ENCODE assay signal across 9 cellular contexts in genomic region chr4:4492161-4492847, GRCh38. TPM values are rescaled to one million over a fixed set of nuclear protein-coding genes. Genes with fewer than 3 reads are reported as not detected.
DNase-seq lines count a peak whose midpoint lies in the region; ATAC-seq lines count a peak whose summit lies in the region.
"Had no signal": no experiment of that assay in that cellular context is flagged by ENCODE, and none has a peak within 500 bp of the region (broad histone marks: within the 10 kb centered on the region; RNA-seq: fewer than 3 reads in every experiment).

No MANE protein-coding gene starts in this region.

- peaks cover 12% of the 10 kb centered on the region for H3K4me1 Mint-ChIP-seq in activated CD4-positive, alpha-beta T cell treated with anti-CD3 and anti-CD28 coated beads for 36 hours
- H3K4me1 Mint-ChIP-seq in activated CD4-positive, alpha-beta memory T cell treated with anti-CD3 and anti-CD28 coated beads for 36 hours (ENCODE audit: low read depth), result peaks cover 13% of the 10 kb centered on the region
- H3K4me1 Mint-ChIP-seq in stimulated activated effector memory CD8-positive, alpha-beta T cell treated with anti-CD3 and anti-CD28 coated beads, Interleukin-12 subunit alpha, Interleukin-12 subunit beta, amount 100 ng/mL, for 72 hours, result peaks cover 18% of the 10 kb centered on the region

- no peaks in the 10 kb centered on the region for H3K27me3 Mint-ChIP-seq in activated CD4-positive, alpha-beta T cell treated with anti-CD3 and anti-CD28 coated beads for 36 hours
- H3K27me3 Mint-ChIP-seq in activated CD4-positive, alpha-beta memory T cell treated with anti-CD3 and anti-CD28 coated beads for 36 hours, result no peaks in the 10 kb centered on the region

- intact Hi-C loops in activated CD4-positive, alpha-beta T cell treated with anti-CD3 and anti-CD28 coated beads for 36 hours (cut with DNase I, micrococcal nuclease), result loop anchor here in 1 of 2 experiments (1.0 kb wide), 2 partner anchors 11 to 50 kb away; partner anchors contain the start of gene STX18
- intact Hi-C loops in activated CD4-positive, alpha-beta memory T cell treated with anti-CD3 and anti-CD28 coated beads for 36 hours (cut with micrococcal nuclease), result loop anchor here (1.0 to 10.0 kb wide), 7 partner anchors 10 to 271 kb away; partner anchors contain the start of gene STX18

- peak overlapping the region; percentile 72 for H3K27ac Mint-ChIP-seq in activated CD4-positive, alpha-beta T cell treated with anti-CD3 and anti-CD28 coated beads for 36 hours
- peak overlapping the region; percentile 18 for H3K27ac Mint-ChIP-seq in activated CD4-positive, alpha-beta memory T cell treated with anti-CD3 and anti-CD28 coated beads for 36 hours
- peak overlapping the region; percentile 23 for H3K27ac Mint-ChIP-seq in stimulated activated effector memory CD8-positive, alpha-beta T cell treated with anti-CD3 and anti-CD28 coated beads, Interleukin-12 subunit alpha, Interleukin-12 subunit beta, amount 100 ng/mL, for 72 hours
- H3K27ac Mint-ChIP-seq: nephron had no signal

- peak; percentile 91 for ATAC-seq in activated CD4-positive, alpha-beta T cell treated with anti-CD3 and anti-CD28 coated beads for 36 hours
- peak; percentile 74 for ATAC-seq in HG02938 (IDR thresholded peaks at IDR 0.05; ENCODE audit: unreplicated experiment)
- ATAC-seq in stimulated activated effector memory CD8-positive, alpha-beta T cell treated with anti-CD3 and anti-CD28 coated beads, Interleukin-12 subunit alpha, Interleukin-12 subunit beta, amount 100 ng/mL, for 72 hours, result peak; percentile 91
- ATAC-seq in HG03521 (IDR thresholded peaks at IDR 0.05; ENCODE audit: unreplicated experiment), result no peak

- H3K9me3 Mint-ChIP-seq in activated CD4-positive, alpha-beta T cell treated with anti-CD3 and anti-CD28 coated beads for 36 hours (ENCODE audit: low read depth), result no peaks in the 10 kb centered on the region
- H3K9me3 Mint-ChIP-seq in activated CD4-positive, alpha-beta memory T cell treated with anti-CD3 and anti-CD28 coated beads for 36 hours, result no peaks in the 10 kb centered on the region
- no peaks in the 10 kb centered on the region for H3K9me3 Mint-ChIP-seq in stimulated activated effector memory CD8-positive, alpha-beta T cell treated with anti-CD3 and anti-CD28 coated beads, Interleukin-12 subunit alpha, Interleukin-12 subunit beta, amount 100 ng/mL, for 72 hours
- H3K9me3 Mint-ChIP-seq: nephron had no signal

- peak; percentile 13 for DNase-seq in activated CD4-positive, alpha-beta T cell treated with anti-CD3 and anti-CD28 coated beads for 36 hours
- no peak for DNase-seq in activated CD4-positive, alpha-beta T cell treated with anti-CD3 and anti-CD28 coated beads, Interleukin-2, amount 50 U/mL, for 1 hour
- no peak for DNase-seq in activated CD4-positive, alpha-beta memory T cell treated with anti-CD3 and anti-CD28 coated beads for 36 hours
- no peak for DNase-seq in stimulated activated effector memory CD8-positive, alpha-beta T cell treated with anti-CD3 and anti-CD28 coated beads, Interleukin-12 subunit alpha, Interleukin-12 subunit beta, amount 100 ng/mL, for 72 hours (ENCODE audit: low spot score in 2 of 2)
- DNase-seq in islet precursor cell (no peak), RPMI8226 (no peak)

- CTCF ChIA-PET in activated CD4-positive, alpha-beta T cell treated with anti-CD3 and anti-CD28 coated beads for 36 hours (lab: Charles Lee), result interaction anchor here (0.6 to 1.0 kb wide), 2 partner anchors 10 to 26 kb away, joined by 3 to 7 read pairs; no protein-coding TSS in a partner anchor
- CTCF ChIA-PET in activated CD4-positive, alpha-beta memory T cell treated with anti-CD3 and anti-CD28 coated beads for 36 hours (lab: Charles Lee), result interaction anchor here (1.1 kb wide), 1 partner anchor 50 kb away, joined by 4 read pairs; the partner anchor contains the start of gene STX18

- no peaks in the 10 kb centered on the region for H3K36me3 Mint-ChIP-seq in activated CD4-positive, alpha-beta T cell treated with anti-CD3 and anti-CD28 coated beads for 36 hours (ENCODE audit: low read depth)
- no peaks in the 10 kb centered on the region for H3K36me3 Mint-ChIP-seq in activated CD4-positive, alpha-beta memory T cell treated with anti-CD3 and anti-CD28 coated beads for 36 hours
- no peaks in the 10 kb centered on the region for H3K36me3 Mint-ChIP-seq in stimulated activated effector memory CD8-positive, alpha-beta T cell treated with anti-CD3 and anti-CD28 coated beads, Interleukin-12 subunit alpha, Interleukin-12 subunit beta, amount 100 ng/mL, for 72 hours

- POLR2A ChIA-PET in activated CD4-positive, alpha-beta T cell treated with anti-CD3 and anti-CD28 coated beads for 36 hours (lab: Charles Lee), result no interaction called here
- POLR2A ChIA-PET in activated CD4-positive, alpha-beta memory T cell treated with anti-CD3 and anti-CD28 coated beads for 36 hours (lab: Charles Lee), result interaction anchor here (0.6 kb wide), 1 partner anchor 11 kb away, joined by 3 read pairs; no protein-coding TSS in a partner anchor

- H3K4me3 Mint-ChIP-seq in activated CD4-positive, alpha-beta T cell treated with anti-CD3 and anti-CD28 coated beads for 36 hours, result peak overlapping the region; percentile 56
- peak overlapping the region; percentile 49 for H3K4me3 Mint-ChIP-seq in activated CD4-positive, alpha-beta memory T cell treated with anti-CD3 and anti-CD28 coated beads for 36 hours
- peak overlapping the region; percentile 45 for H3K4me3 Mint-ChIP-seq in stimulated activated effector memory CD8-positive, alpha-beta T cell treated with anti-CD3 and anti-CD28 coated beads, Interleukin-12 subunit alpha, Interleukin-12 subunit beta, amount 100 ng/mL, for 72 hours
- H3K4me3 Mint-ChIP-seq: nephron had no signal

RNA-seq across cellular contexts. Expression of gene STX18, which starts 49.5 kb away (rescaled TPM):
- 10 to 100 TPM; 25.3 to 33.5 TPM for total RNA-seq in activated CD4-positive, alpha-beta T cell treated with anti-CD3 and anti-CD28 coated beads for 36 hours
- 10 to 100 TPM; 20.2 to 23.2 TPM for total RNA-seq in activated CD4-positive, alpha-beta memory T cell treated with anti-CD3 and anti-CD28 coated beads for 36 hours

Comparison
In these comparisons a context has a peak if more than half of its experiments do, and no peak if none do; other contexts are left out.
1. H3K27ac Mint-ChIP-seq: peak in every context shown above with its lines; median percentile 72 in activated CD4-positive, alpha-beta T cell treated with anti-CD3 and anti-CD28 coated beads for 36 hours; 23 in stimulated activated effector memory CD8-positive, alpha-beta T cell treated with anti-CD3 and anti-CD28 coated beads, Interleukin-12 subunit alpha, Interleukin-12 subunit beta, amount 100 ng/mL, for 72 hours; 18 in activated CD4-positive, alpha-beta memory T cell treated with anti-CD3 and anti-CD28 coated beads for 36 hours.